ENCODE assay signal across 24 cellular contexts in the genomic region with DNA sequence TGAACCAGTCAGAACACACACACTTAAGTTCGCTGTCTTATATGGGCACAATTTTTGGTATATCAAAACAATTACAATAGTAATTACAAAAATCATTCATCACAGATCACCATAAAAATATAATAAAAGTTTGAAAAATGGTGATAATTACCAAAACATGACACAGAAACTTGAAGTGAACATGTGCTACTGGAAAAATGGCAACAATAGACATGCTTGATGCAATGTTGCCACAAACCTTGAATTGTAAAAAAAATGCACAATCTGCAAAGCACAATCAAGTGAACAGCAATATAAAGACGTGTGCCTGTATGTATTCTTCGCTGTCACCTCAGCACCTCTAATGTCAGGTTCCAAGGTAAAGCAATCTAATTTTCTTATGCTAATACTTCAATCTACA.
A peak's percentile ranks its signal among the peaks of the same experiment; 100 is the strongest.
DNase-seq lines count a peak whose midpoint lies in the region; ATAC-seq, FAIRE-seq and TF ChIP-seq lines count a peak whose summit lies in the region.
"Had no signal": no experiment of that assay in that cellular context is flagged by ENCODE, and none has a peak within 500 bp of the region (broad histone marks: within the 10 kb centered on the region; RNA-seq: fewer than 3 reads in every experiment).

No MANE protein-coding gene starts in this region.

- WGBS in HepG2 (ENCODE audit: low lambda C conversion rate): 2% methylated on average over 3 of the region's 3 CpGs
- 64% methylated on average over 3 of the region's 3 CpGs for WGBS in right lobe of liver (ENCODE audit: insufficient coverage, low coverage, low lambda C conversion rate, missing lambda C conversion rate)

- H3K4me1 ChIP-seq in HepG2 (ENCODE audit: insufficient read depth, low read length) (no peaks in the 10 kb centered on the region), right lobe of liver (no peaks in the 10 kb centered on the region), uterus (no peaks in the 10 kb centered on the region)
- H3K4me1 ChIP-seq: BE2C; BLaER1 treated with 17β-estradiol and CSF1 and Interleukin-3, amounts not matched to agents 10 nM and 100 nM had no signal

- intact Hi-C loops in HepG2 (cut with micrococcal nuclease; ENCODE audit: unreplicated experiment) (no loop called here), right lobe of liver (cut with DNase I) (no loop called here), uterus (cut with DNase I; ENCODE audit: low total_unique reads) (no loop called here)

- no peak overlapping the region for H2AFZ ChIP-seq in HepG2 (ENCODE audit: low read length)
- H2AFZ ChIP-seq: GM23248 had no signal

- no peak for TF ChIP-seq POLR2A in HepG2 (IDR thresholded peaks at IDR 0.05; ENCODE audit: insufficient read depth in 1 of 2, low read depth in 2 of 2, low read length in 2 of 2)
- TF ChIP-seq POLR2A in right lobe of liver (IDR thresholded peaks at IDR 0.05): no peak
- TF ChIP-seq POLR2A in uterus (IDR thresholded peaks at IDR 0.05): no peak

- H3K9me3 ChIP-seq in HepG2 (ENCODE audit: low read length) (peaks cover 99% of the 10 kb centered on the region), right lobe of liver (no peaks in the 10 kb centered on the region), uterus (no peaks in the 10 kb centered on the region)
- H3K9me3 ChIP-seq: A549, BE2C had no signal

- H3K36me3 ChIP-seq in HepG2 (replicated peaks in 1 of 2; ENCODE audit: control insufficient read depth in 1 of 2, insufficient read depth in 2 of 2, low read length in 2 of 2): no peaks in the 10 kb centered on the region
- H3K36me3 ChIP-seq in right lobe of liver: no peaks in the 10 kb centered on the region
- H3K36me3 ChIP-seq in uterus: no peaks in the 10 kb centered on the region
- H3K36me3 ChIP-seq: BE2C; BLaER1 treated with 17β-estradiol and CSF1 and Interleukin-3, amounts not matched to agents 10 nM and 100 nM had no signal

- no TSS peak for BruUV-seq in HepG2 (replicated peaks; lab: Mats Ljungman, UMichigan)

- H3K79me2 ChIP-seq in HepG2 (ENCODE audit: insufficient read depth, low read length): no peaks in the 10 kb centered on the region

- in situ Hi-C loops in HepG2 (cut with HindIII; ENCODE audit: extremely low pct_ligation_motif_present, low pct_unique_long_range_greater_than_20kb): no loop called here

- no peak overlapping the region for H3K27ac ChIP-seq in HepG2 (ENCODE audit: extremely low read length, insufficient read depth, low read length)
- no peak overlapping the region for H3K27ac ChIP-seq in right lobe of liver
- no peak overlapping the region for H3K27ac ChIP-seq in uterus
- H3K27ac ChIP-seq: A549; BLaER1 treated with 17β-estradiol and CSF1 and Interleukin-3, amounts not matched to agents 10 nM and 100 nM; GM23248 had no signal

- H3K9ac ChIP-seq in HepG2 (ENCODE audit: insufficient read depth, low read depth, low read length): no peak overlapping the region
- H3K9ac ChIP-seq: BLaER1 treated with 17β-estradiol and CSF1 and Interleukin-3, amounts not matched to agents 10 nM and 100 nM; GM23248 had no signal

- H3K4me3 ChIP-seq in HepG2 (replicated peaks in 1 of 3; ENCODE audit: insufficient read depth in 1 of 3, low read depth in 2 of 3, low read length in 3 of 3) (no peak overlapping the region), right lobe of liver (no peak overlapping the region), uterus (no peak overlapping the region)
- H3K4me3 ChIP-seq: A549; BLaER1 treated with 17β-estradiol and CSF1 and Interleukin-3, amounts not matched to agents 10 nM and 100 nM; GM23248 had no signal

- DNase-seq in NCI-H2107 treated with DMSO at 0.1 percent for 48 hours (lab: John Stamatoyannopoulos, UW; ENCODE audit: unreplicated experiment) (peak; percentile 89), NCI-H2107 (lab: John Stamatoyannopoulos, UW) (no peak), HepG2 (ENCODE audit: low spot score) (no peak), right lobe of liver (no peak), RPMI8226 (peak; percentile 27), KG1 (lab: John Stamatoyannopoulos, UW) (no peak), uterus (no peak)
- DNase-seq: 8988T; ACHN; AML-193; BE2C; CD4-positive, alpha-beta T cell; CD8-positive, alpha-beta memory T cell; DMS 273 treated with DMSO at 0.1 percent for 48 hours; DND-41; H9 had no signal

- TF ChIP-seq CTCF in HepG2 (CRISPR knock-in tag; IDR thresholded peaks at IDR 0.05) (no peak), right lobe of liver (IDR thresholded peaks at IDR 0.05) (no peak), uterus (IDR thresholded peaks at IDR 0.05) (no peak)

- TF ChIP-seq EP300 in HepG2 (IDR thresholded peaks at IDR 0.05; ENCODE audit: low read depth in 2 of 2, low read length in 2 of 2) (no peak), HepG2 (CRISPR knock-in tag; IDR thresholded peaks at IDR 0.05; ENCODE audit: borderline replicate concordance) (no peak)

- no peak overlapping the region for H3K4me2 ChIP-seq in HepG2 (ENCODE audit: low read depth, low read length)
- H3K4me2 ChIP-seq: A549; BLaER1 treated with 17β-estradiol and CSF1 and Interleukin-3, amounts not matched to agents 10 nM and 100 nM had no signal

- H4K20me1 ChIP-seq in HepG2 (ENCODE audit: insufficient read depth, low read length): no peaks in the 10 kb centered on the region
- H4K20me1 ChIP-seq: BLaER1 treated with 17β-estradiol and CSF1 and Interleukin-3, amounts not matched to agents 10 nM and 100 nM had no signal

- TF ChIP-seq RAD21 in HepG2 (CRISPR knock-in tag; IDR thresholded peaks at IDR 0.05): no peak

- POLR2A ChIA-PET in HepG2 (lab: Yijun Ruan, JAX): no interaction called here

- H3K27me3 ChIP-seq in HepG2 (ENCODE audit: control insufficient read depth in 1 of 2, insufficient read depth in 2 of 2, low read length in 2 of 2) (no peaks in the 10 kb centered on the region), right lobe of liver (no peaks in the 10 kb centered on the region), uterus (no peaks in the 10 kb centered on the region)
- H3K27me3 ChIP-seq: BE2C; BLaER1 treated with 17β-estradiol and CSF1 and Interleukin-3, amounts not matched to agents 10 nM and 100 nM had no signal

- ATAC-seq in HepG2 (no peak), right lobe of liver (no peak)
- ATAC-seq: A549, HCT116 had no signal

- CTCF ChIA-PET in HepG2 (lab: Yijun Ruan, JAX; ENCODE audit: low intra/inter-chr PET ratio, low total read pairs): no interaction called here

- FAIRE-seq in HepG2 (lab: Jason Lieb, UNC): no peak
- FAIRE-seq: A549, D721Med, G401.6, GM12892, GM19239 had no signal

TF ChIP-seq in HepG2, 621 proteins besides CTCF, POLR2A, EP300 and RAD21:
- no peak for TF ChIP-seq FOXJ3 (CRISPR knock-in tag; IDR thresholded peaks at IDR 0.05; ENCODE audit: borderline replicate concordance)
- TF ChIP-seq, protein P1, sequence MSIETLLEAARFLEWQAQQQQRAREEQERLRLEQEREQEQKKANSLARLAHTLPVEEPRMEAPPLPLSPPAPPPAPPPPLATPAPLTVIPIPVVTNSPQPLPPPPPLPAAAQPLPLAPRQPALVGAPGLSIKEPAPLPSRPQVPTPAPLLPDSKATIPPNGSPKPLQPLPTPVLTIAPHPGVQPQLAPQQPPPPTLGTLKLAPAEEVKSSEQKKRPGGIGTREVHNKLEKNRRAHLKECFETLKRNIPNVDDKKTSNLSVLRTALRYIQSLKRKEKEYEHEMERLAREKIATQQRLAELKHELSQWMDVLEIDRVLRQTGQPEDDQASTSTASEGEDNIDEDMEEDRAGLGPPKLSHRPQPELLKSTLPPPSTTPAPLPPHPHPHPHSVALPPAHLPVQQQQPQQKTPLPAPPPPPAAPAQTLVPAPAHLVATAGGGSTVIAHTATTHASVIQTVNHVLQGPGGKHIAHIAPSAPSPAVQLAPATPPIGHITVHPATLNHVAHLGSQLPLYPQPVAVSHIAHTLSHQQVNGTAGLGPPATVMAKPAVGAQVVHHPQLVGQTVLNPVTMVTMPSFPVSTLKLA (IDR thresholded peaks at IDR 0.05): peak; percentile 92

Comparison
In these comparisons a context has a peak if more than half of its experiments do, and no peak if none do; other contexts are left out.
1. DNase-seq: peak in NCI-H2107 treated with DMSO at 0.1 percent for 48 hours (single experiment) and RPMI8226 (single experiment); none in NCI-H2107 (single experiment), HepG2 (single experiment), right lobe of liver (0 of 3), KG1 (single experiment) and uterus (0 of 2).